ENCODE assay signal across 15 cellular contexts in genomic region chr5:60371065-60371464, GRCh38.
DNase-seq lines count a peak whose midpoint lies in the region; ATAC-seq, FAIRE-seq and TF ChIP-seq lines count a peak whose summit lies in the region.
"Had no signal": no experiment of that assay in that cellular context is flagged by ENCODE, and none has a peak within 500 bp of the region (broad histone marks: within the 10 kb centered on the region; RNA-seq: fewer than 3 reads in every experiment).

No MANE protein-coding gene starts in this region.

- DNase-seq in GM12891 (ENCODE audit: insufficient read length, low spot score) (no peak), WTC11 (ENCODE audit: low spot score) (no peak), mesothelial cell of epicardium (ENCODE audit: low spot score in 2 of 2, unreplicated experiment in 2 of 2) (no peak), caudate nucleus (lab: John Stamatoyannopoulos, UW) (no peak)
- DNase-seq in activated naive CD4-positive, alpha-beta T cell treated with Interleukin-2 at 50 U/mL for 16 hours: no peak
- DNase-seq in activated naive CD4-positive, alpha-beta T cell (lab: John Stamatoyannopoulos, UW): no peak
- DNase-seq: AML-193; CD4-positive, alpha-beta T cell; GM23248 had no signal

- H3K9me3 Mint-ChIP-seq in WTC11 (no peaks in the 10 kb centered on the region), mesothelial cell of epicardium (peaks cover 4% of the 10 kb centered on the region)
- H3K9me3 Mint-ChIP-seq: CD4-positive, alpha-beta T cell had no signal

- H3K4me3 Mint-ChIP-seq in WTC11: no peak overlapping the region
- H3K4me3 Mint-ChIP-seq in mesothelial cell of epicardium: no peak overlapping the region
- H3K4me3 Mint-ChIP-seq: CD4-positive, alpha-beta T cell had no signal

- TF ChIP-seq POLR2A in GM12891 (IDR thresholded peaks at IDR 0.05; ENCODE audit: low read depth, low read length): no peak

- ATAC-seq in WTC11: no peak
- ATAC-seq: A549 had no signal

- H3K27ac Mint-ChIP-seq in WTC11 (no peak overlapping the region), mesothelial cell of epicardium (peak overlapping the region; percentile 11)
- H3K27ac Mint-ChIP-seq: CD4-positive, alpha-beta T cell had no signal

- POLR2A ChIA-PET in WTC11 (lab: Charles Lee): no interaction called here

- H3K27ac ChIP-seq in caudate nucleus (ENCODE audit: low read depth, low read length): no peak overlapping the region
- H3K27ac ChIP-seq: C4-2B, GM23248 had no signal

- TF ChIP-seq CTCF in WTC11 (IDR thresholded peaks at IDR 0.05) (no peak), mesothelial cell of epicardium (IDR thresholded peaks at IDR 0.05; ENCODE audit: unreplicated experiment) (no peak)

- H3K4me1 Mint-ChIP-seq in WTC11 (no peaks in the 10 kb centered on the region), mesothelial cell of epicardium (peaks cover 27% of the 10 kb centered on the region)

- CTCF ChIA-PET in WTC11 (lab: Charles Lee): no interaction called here

- peak; percentile 48 for FAIRE-seq in GM12891 (lab: Jason Lieb, UNC)
- FAIRE-seq: A549, D721Med, G401.6, GM12892, GM18507 had no signal

- no peaks in the 10 kb centered on the region for H3K27me3 Mint-ChIP-seq in WTC11 (ENCODE audit: low read depth)
- H3K27me3 Mint-ChIP-seq in mesothelial cell of epicardium (ENCODE audit: low read depth): no peaks in the 10 kb centered on the region
- H3K27me3 Mint-ChIP-seq: CD4-positive, alpha-beta T cell had no signal

- H3K36me3 Mint-ChIP-seq in WTC11 (no peaks in the 10 kb centered on the region), mesothelial cell of epicardium (peaks cover 4% of the 10 kb centered on the region)

TF ChIP-seq in GM12891, 5 proteins besides CTCF, POLR2A, EP300 and RAD21:
- no peak for TF ChIP-seq POU2F2 (IDR thresholded peaks at IDR 0.05; ENCODE audit: low read depth, low read length)
- TF ChIP-seq TAF1 (IDR thresholded peaks at IDR 0.05; ENCODE audit: low read depth, low read length): no peak
- no peak for TF ChIP-seq SPI1 (IDR thresholded peaks at IDR 0.05; ENCODE audit: low read depth, low read length)
- no peak for TF ChIP-seq POLR2AphosphoS5 (IDR thresholded peaks at IDR 0.05; ENCODE audit: low read depth, low read length)
- TF ChIP-seq PAX5 (IDR thresholded peaks at IDR 0.05; ENCODE audit: insufficient read depth, low read length, severe bottlenecking): no peak

TF ChIP-seq in WTC11, 78 proteins besides CTCF, POLR2A, EP300 and RAD21:
- TF ChIP-seq ARID4B (CRISPR knock-in tag; IDR thresholded peaks at IDR 0.05; ENCODE audit: borderline replicate concordance) (no peak), GABPB1 (CRISPR knock-in tag; IDR thresholded peaks at IDR 0.05) (peak; percentile 84)
